Comparison of ENCODE assay signal across 8 cellular contexts in the genomic region with DNA sequence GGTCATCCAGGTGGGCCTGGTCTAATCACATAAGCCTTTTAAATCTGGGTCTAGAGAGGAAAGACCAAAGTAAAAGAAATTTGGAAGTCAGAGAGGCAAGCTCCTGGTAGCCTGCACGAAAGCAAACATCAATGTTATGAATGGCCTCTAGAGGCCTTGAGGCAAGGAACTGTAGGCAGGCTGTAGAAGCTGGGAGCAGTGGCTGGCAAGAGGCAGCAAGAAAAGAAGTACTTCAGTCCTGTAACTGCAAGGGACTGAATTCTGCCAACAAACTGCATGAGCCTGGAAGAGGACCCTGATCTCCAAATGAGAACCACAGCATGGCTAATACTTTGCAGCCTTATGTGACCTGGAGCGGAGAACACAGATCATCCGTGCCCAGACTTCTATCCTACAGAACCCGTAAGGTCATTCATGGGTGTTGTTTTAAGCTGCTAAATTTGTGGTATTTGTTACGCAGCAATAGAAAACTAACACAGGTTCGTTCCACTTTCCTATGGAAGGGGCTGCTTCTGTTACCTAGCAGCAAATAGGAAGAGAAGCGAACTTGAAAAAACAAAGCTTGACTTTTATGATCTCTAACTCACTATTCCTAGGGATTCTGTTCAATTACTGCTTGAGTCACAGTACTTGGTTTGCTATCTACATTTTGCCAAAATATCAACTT. TPM values are rescaled to one million over a fixed set of nuclear protein-coding genes. Genes with fewer than 3 reads are reported as not detected.
DNase-seq lines count a peak whose midpoint lies in the region; ATAC-seq and TF ChIP-seq lines count a peak whose summit lies in the region.

No MANE protein-coding gene starts in this region.

- no peak overlapping the region; the same call in 1 of the 2 replicates for H3K56ac ChIP-seq in IMR-90 (ENCODE audit: extremely low read depth, insufficient read depth, low read length)

- no peaks in the 10 kb centered on the region for H3K9me3 ChIP-seq in IMR-90 (ENCODE audit: control insufficient read depth, insufficient read depth, low read length)
- H3K9me3 ChIP-seq in body of pancreas: no peaks in the 10 kb centered on the region
- H3K9me3 ChIP-seq in mononuclear cell (ENCODE audit: low read depth, low read length): no peaks in the 10 kb centered on the region

- no peak overlapping the region for H2AK5ac ChIP-seq in IMR-90 (ENCODE audit: low read depth, low read length)

- 0 out of 2 replicates have a peak overlapping the region, but pooled peaks have one; percentile 3 for H3K23ac ChIP-seq in IMR-90 (ENCODE audit: low read depth, low read length)

- no peak overlapping the region for H3K14ac ChIP-seq in IMR-90 (replicated peaks; ENCODE audit: low read depth, low read length)

- H3K9me1 ChIP-seq in IMR-90 (ENCODE audit: insufficient read depth, low read length): peaks cover 7% of the 10 kb centered on the region

- H3K4me2 ChIP-seq in IMR-90 (ENCODE audit: low read depth, low read length): peak overlapping the region; percentile 90

- peak overlapping the region; percentile 77 for H3K9ac ChIP-seq in IMR-90 (ENCODE audit: low read depth, low read length)

- H3K4ac ChIP-seq in IMR-90 (ENCODE audit: low read depth, low read length): no peak overlapping the region

- no TSS peak for BruUV-seq in IMR-90 (replicated peaks; lab: Mats Ljungman, UMichigan)

- H3K27me3 ChIP-seq in IMR-90 (ENCODE audit: control insufficient read depth, insufficient read depth, low read length) (no peaks in the 10 kb centered on the region), body of pancreas (no peaks in the 10 kb centered on the region), mononuclear cell (ENCODE audit: insufficient read depth, low read length) (no peaks in the 10 kb centered on the region)

- 33% methylated on average over 1 of the region's 7 CpGs; no CpG with 5 or more reads in 1 of the 2 experiments for WGBS in IMR-90 (ENCODE audit: extremely low coverage in 2 of 2, insufficient read length in 1 of 2), 2 experiments
- 59 to 67% methylated on average over 7 of the region's 7 CpGs for WGBS in body of pancreas, 2 donors

- H2BK120ac ChIP-seq in IMR-90 (ENCODE audit: low read depth, low read length): no peak overlapping the region

- POLR2A ChIA-PET in IMR-90 (lab: Charles Lee; ENCODE audit: unreplicated experiment): no interaction called here

- H3K79me1 ChIP-seq in IMR-90 (ENCODE audit: low read depth in 1 of 2, low read length in 2 of 2): peaks cover 15 to 48% of the 10 kb centered on the region in 2 experiments

- H3K4me1 ChIP-seq in IMR-90 (ENCODE audit: control insufficient read depth, insufficient read depth, low read length) (peaks cover 6% of the 10 kb centered on the region), body of pancreas (peaks cover 60% of the 10 kb centered on the region), mononuclear cell (ENCODE audit: insufficient read depth, low read length) (peaks cover 41% of the 10 kb centered on the region)

- H2BK15ac ChIP-seq in IMR-90 (ENCODE audit: low read depth, low read length): no peak overlapping the region

- H2BK20ac ChIP-seq in IMR-90 (ENCODE audit: low read depth, low read length): no peak overlapping the region

- dilution Hi-C loops in IMR-90 (cut with HindIII; ENCODE audit: low sequenced_read_pairs, unreplicated experiment): no loop called here

- TF ChIP-seq POLR2A in IMR-90 (IDR thresholded peaks at IDR 0.05; ENCODE audit: low read depth, low read length): no peak
- TF ChIP-seq POLR2A in body of pancreas (IDR thresholded peaks at IDR 0.05): no peak

- ATAC-seq in IMR-90 (ENCODE audit: low read depth) (no peak), body of pancreas (no peak), HG03457 (IDR thresholded peaks at IDR 0.05; ENCODE audit: unreplicated experiment) (no peak)

- peaks cover 4% of the 10 kb centered on the region; the same call in 1 of the 2 replicates for H3K36me3 ChIP-seq in IMR-90 (ENCODE audit: control insufficient read depth, insufficient read depth, low read length)
- H3K36me3 ChIP-seq in body of pancreas (replicated peaks in 1 of 2; ENCODE audit: insufficient read depth in 1 of 2, low read depth in 2 of 2): no peaks in the 10 kb centered on the region

- no peak overlapping the region for H3K18ac ChIP-seq in IMR-90 (ENCODE audit: low read depth, low read length)

- intact Hi-C loops in IMR-90 (cut with micrococcal nuclease) (no loop called here), body of pancreas (cut with DNase I) (no loop called here)

- no peak overlapping the region for H2AFZ ChIP-seq in IMR-90 (replicated peaks; ENCODE audit: low read length, poor library complexity)

- no peak overlapping the region for H4K5ac ChIP-seq in IMR-90 (ENCODE audit: low read depth, low read length)

- 0 out of 2 replicates have a peak, but pooled peaks have one; percentile 5 for TF ChIP-seq CTCF in AG10803 (conservative IDR thresholded peaks at IDR 0.05; ENCODE audit: low read length)
- no peak for TF ChIP-seq CTCF in IMR-90 (conservative IDR thresholded peaks at IDR 0.05; ENCODE audit: low read depth, low read length)
- no peak for TF ChIP-seq CTCF in body of pancreas (IDR thresholded peaks at IDR 0.05)

- CTCF ChIA-PET in IMR-90 (lab: Yijun Ruan, JAX): interaction anchor here (0.9 kb wide), 2 partner anchors 10 to 17 kb away, joined by 3 read pairs; no protein-coding TSS in a partner anchor

- peak overlapping the region; percentile 99 for H3K4me3 ChIP-seq in AG10803 (ENCODE audit: low read length)
- peak overlapping the region; percentile 84; the same call in 1 of the 2 replicates for H3K4me3 ChIP-seq in IMR-90 (ENCODE audit: insufficient read depth, low read depth, low read length)
- H3K4me3 ChIP-seq in body of pancreas: peak overlapping the region in 1 of 2 donors; percentile 74
- peak overlapping the region; percentile 97 for H3K4me3 ChIP-seq in mononuclear cell (ENCODE audit: low read length)

- H2AK9ac ChIP-seq in IMR-90 (replicated peaks; ENCODE audit: low read depth, low read length, poor library complexity): no peak overlapping the region

- H2BK5ac ChIP-seq in IMR-90 (ENCODE audit: low read depth, low read length, poor library complexity, severe bottlenecking): no peak overlapping the region

- H4K91ac ChIP-seq in IMR-90 (ENCODE audit: insufficient read depth, low read depth, low read length): no peak overlapping the region

- H4K8ac ChIP-seq in IMR-90 (ENCODE audit: low read depth in 2 of 2, low read length in 2 of 2): no peak overlapping the region

- H4K20me1 ChIP-seq in IMR-90 (ENCODE audit: insufficient read depth, low read length): peaks cover 42% of the 10 kb centered on the region

- no peak overlapping the region; the same call in 1 of the 2 replicates for H3K27ac ChIP-seq in IMR-90 (ENCODE audit: insufficient read depth, low read length)
- H3K27ac ChIP-seq in body of pancreas: peak overlapping the region; percentile 94 to 100 (median 99)

- no peak for DNase-seq in AG10803 (ENCODE audit: low read depth)
- no peak for DNase-seq in IMR-90
- no peak for DNase-seq in body of pancreas
- DNase-seq in NCI-H187 (lab: John Stamatoyannopoulos, UW): no peak
- no peak for DNase-seq in stimulated activated CD4-positive, alpha-beta T cell treated with anti-CD3 and anti-CD28 coated beads, Interleukin-4, amount 100 ng/mL, for 4 hours
- no peak for DNase-seq in NCI-H510A treated with DMSO at 0.1 percent for 48 hours (lab: John Stamatoyannopoulos, UW)

- no peak for TF ChIP-seq RAD21 in IMR-90 (IDR thresholded peaks at IDR 0.05; ENCODE audit: low read length)

- in situ Hi-C loops in IMR-90 (cut with MboI; ENCODE audit: low sequenced_read_pairs): no loop called here

TF ChIP-seq in IMR-90, 13 proteins besides CTCF, POLR2A, EP300 and RAD21 (continues in another document):
- no peak for TF ChIP-seq MAZ (IDR thresholded peaks at IDR 0.05; ENCODE audit: borderline replicate concordance, low read depth, low read length)
- no peak for TF ChIP-seq SMC3 (IDR thresholded peaks at IDR 0.05; ENCODE audit: low read depth, low read length)
- TF ChIP-seq CHD1 (IDR thresholded peaks at IDR 0.05; ENCODE audit: low read depth, low read length): no peak
- no peak for TF ChIP-seq RFX5 (IDR thresholded peaks at IDR 0.05; ENCODE audit: low read depth, low read length)
- TF ChIP-seq ELK1 (IDR thresholded peaks at IDR 0.05; ENCODE audit: borderline replicate concordance, low read depth, low read length): no peak
- no peak for TF ChIP-seq CEBPB (IDR thresholded peaks at IDR 0.05; ENCODE audit: low read depth, low read length)
- TF ChIP-seq, protein P1, sequence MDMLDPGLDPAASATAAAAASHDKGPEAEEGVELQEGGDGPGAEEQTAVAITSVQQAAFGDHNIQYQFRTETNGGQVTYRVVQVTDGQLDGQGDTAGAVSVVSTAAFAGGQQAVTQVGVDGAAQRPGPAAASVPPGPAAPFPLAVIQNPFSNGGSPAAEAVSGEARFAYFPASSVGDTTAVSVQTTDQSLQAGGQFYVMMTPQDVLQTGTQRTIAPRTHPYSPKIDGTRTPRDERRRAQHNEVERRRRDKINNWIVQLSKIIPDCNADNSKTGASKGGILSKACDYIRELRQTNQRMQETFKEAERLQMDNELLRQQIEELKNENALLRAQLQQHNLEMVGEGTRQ (IDR thresholded peaks at IDR 0.05; ENCODE audit: low read depth, low read length): no peak
- no peak for TF ChIP-seq BHLHE40 (IDR thresholded peaks at IDR 0.05; ENCODE audit: low read depth, low read length)
- no peak for TF ChIP-seq MAFK (IDR thresholded peaks at IDR 0.05; ENCODE audit: low read depth, low read length)
- TF ChIP-seq FOS (IDR thresholded peaks at IDR 0.05; ENCODE audit: low read depth, low read length): no peak
- TF ChIP-seq MXI1 (IDR thresholded peaks at IDR 0.05; ENCODE audit: borderline replicate concordance, low read depth, low read length): no peak

RNA-seq across cellular contexts. Expression of gene IMMT, which starts 1.2 kb away (rescaled TPM):
- total RNA-seq in IMR-90 (2012; rRNA removed): 87.3 and 90.0 TPM in 2 replicates
- polyA plus RNA-seq in IMR-90 (2012; rRNA removed): 41.0 and 50.5 TPM in 2 replicates
- 14.0 and 31.8 TPM in 2 replicates for polyA plus RNA-seq in IMR-90 (2012; cell fraction: cytosol; rRNA removed)
- 12.0 and 46.2 TPM in 2 replicates for polyA plus RNA-seq in IMR-90 (2012; cell fraction: nucleus; rRNA removed; ENCODE audit: low replicate concordance)
- 10 to 100 TPM; 37.1 to 46.1 TPM for total RNA-seq in body of pancreas
- total RNA-seq in mononuclear cell: 34.0 TPM

RNA-seq across cellular contexts. Expression of gene MRPL35, which starts 5.2 kb away (rescaled TPM):
- total RNA-seq in IMR-90 (2012; rRNA removed) (26.7 and 64.0 TPM in 2 replicates), body of pancreas (1 to 10 TPM; 3.6 to 8.3 TPM), mononuclear cell (13.3 TPM)
- polyA plus RNA-seq in IMR-90 (2012; rRNA removed): 37.6 and 48.7 TPM in 2 replicates
- 12.7 and 13.9 TPM in 2 replicates for polyA plus RNA-seq in IMR-90 (2012; cell fraction: cytosol; rRNA removed)
- 3.7 and 9.4 TPM in 2 replicates for polyA plus RNA-seq in IMR-90 (2012; cell fraction: nucleus; rRNA removed; ENCODE audit: low replicate concordance)
